ENCODE assay signal across 10 cellular contexts in genomic region chr18:61992285-61992684, GRCh38.
DNase-seq lines count a peak whose midpoint lies in the region; ATAC-seq, FAIRE-seq and TF ChIP-seq lines count a peak whose summit lies in the region.
"Had no signal": no experiment of that assay in that cellular context is flagged by ENCODE, and none has a peak within 500 bp of the region (broad histone marks: within the 10 kb centered on the region; RNA-seq: fewer than 3 reads in every experiment).

No MANE protein-coding gene starts in this region.

- H3K4me3 Mint-ChIP-seq in Calu3 (ENCODE audit: low read depth, unreplicated experiment) (no peak overlapping the region), neural progenitor cell (no peak overlapping the region)

- H3K36me3 Mint-ChIP-seq in Calu3 (ENCODE audit: insufficient read depth, unreplicated experiment) (peaks cover 6% of the 10 kb centered on the region), neural progenitor cell (no peaks in the 10 kb centered on the region)
- H3K36me3 Mint-ChIP-seq: activated naive CD4-positive, alpha-beta T cell treated with anti-CD3 and anti-CD28 coated beads, Interleukin-2, amount 50 U/mL, for 72 hours had no signal

- H3F3A ChIP-seq in neural progenitor cell (ENCODE audit: low read depth) = no peaks in the 10 kb centered on the region

- H3K9me3 ChIP-seq in neutrophil (no peaks in the 10 kb centered on the region), neural progenitor cell (ENCODE audit: low read depth) (no peaks in the 10 kb centered on the region)
- H3K9me3 ChIP-seq: heart right ventricle had no signal

- ATAC-seq in HG02759 (IDR thresholded peaks at IDR 0.05; ENCODE audit: unreplicated experiment) = no peak

- H3K9me3 Mint-ChIP-seq in Calu3 (ENCODE audit: low read depth, unreplicated experiment) (no peaks in the 10 kb centered on the region), neural progenitor cell (peaks cover 6% of the 10 kb centered on the region)
- H3K9me3 Mint-ChIP-seq: activated naive CD4-positive, alpha-beta T cell treated with anti-CD3 and anti-CD28 coated beads, Interleukin-2, amount 50 U/mL, for 72 hours had no signal

- no peak overlapping the region for H2AFZ ChIP-seq in neural progenitor cell (replicated peaks)

- peak overlapping the region; percentile 72 for H3K27ac Mint-ChIP-seq in Calu3 (ENCODE audit: unreplicated experiment)
- H3K27ac Mint-ChIP-seq in neural progenitor cell = no peak overlapping the region

- peaks cover 7% of the 10 kb centered on the region for H3K27me3 ChIP-seq in neutrophil
- no peaks in the 10 kb centered on the region for H3K27me3 ChIP-seq in neural progenitor cell
- H3K27me3 ChIP-seq: heart right ventricle had no signal

- CTCF ChIA-PET in Calu3 (lab: Charles Lee) = no interaction called here

- no peak overlapping the region for H3K4me3 ChIP-seq in epithelial cell of esophagus (ENCODE audit: low read length)
- H3K4me3 ChIP-seq in neutrophil (ENCODE audit: low read depth in 1 of 2, low read length in 1 of 2) = peak overlapping the region in 1 of 2 experiments; percentile 25
- no peak overlapping the region for H3K4me3 ChIP-seq in neural progenitor cell
- H3K4me3 ChIP-seq: heart right ventricle had no signal

- H4K20me1 ChIP-seq in neural progenitor cell (ENCODE audit: low read depth) = no peaks in the 10 kb centered on the region

- FAIRE-seq in RCC 7860 (lab: Jason Lieb, UNC) = peak; percentile 58

- intact Hi-C loops in Calu3 (cut with micrococcal nuclease; ENCODE audit: unreplicated experiment) = no loop called here

- no peak for TF ChIP-seq CTCF in Calu3 (IDR thresholded peaks at IDR 0.05; ENCODE audit: unreplicated experiment)
- no peak for TF ChIP-seq CTCF in epithelial cell of esophagus (IDR thresholded peaks at IDR 0.05; ENCODE audit: insufficient read depth, low read depth, low read length, missing control alignments)
- no peak for TF ChIP-seq CTCF in neutrophil (IDR thresholded peaks at IDR 0.05)
- TF ChIP-seq CTCF in neural progenitor cell (IDR thresholded peaks at IDR 0.05) = no peak

- H3K9ac ChIP-seq in neural progenitor cell = no peak overlapping the region

- H3K27ac ChIP-seq in neutrophil (peak overlapping the region; percentile 74), neural progenitor cell (no peak overlapping the region)

- no peak overlapping the region for H3K4me2 ChIP-seq in neural progenitor cell

- H3K4me1 ChIP-seq in neutrophil (ENCODE audit: control insufficient read depth in 1 of 2, insufficient read depth in 1 of 2, low read depth in 1 of 2, low read length in 1 of 2) (peaks cover 15 to 39% of the 10 kb centered on the region in 2 experiments), neural progenitor cell (no peaks in the 10 kb centered on the region)

- H3K4me1 Mint-ChIP-seq in Calu3 (ENCODE audit: low read depth, unreplicated experiment) (peaks cover 19% of the 10 kb centered on the region), neural progenitor cell (peaks cover 17% of the 10 kb centered on the region)

- H3K79me2 ChIP-seq in neural progenitor cell (ENCODE audit: low read depth) = no peaks in the 10 kb centered on the region

- no TSS peak for BruUV-seq in Calu3 (replicated peaks; lab: Mats Ljungman, UMichigan)

- H3K27me3 Mint-ChIP-seq in Calu3 (ENCODE audit: unreplicated experiment) (no peaks in the 10 kb centered on the region), neural progenitor cell (ENCODE audit: insufficient read depth, low read depth) (no peaks in the 10 kb centered on the region)

- no peaks in the 10 kb centered on the region for H3K36me3 ChIP-seq in neutrophil
- H3K36me3 ChIP-seq in neural progenitor cell = no peaks in the 10 kb centered on the region
- H3K36me3 ChIP-seq: heart right ventricle had no signal

- DNase-seq in Calu3 = peak; percentile 6
- DNase-seq in RCC 7860 (ENCODE audit: low spot score) = peak; percentile 72
- DNase-seq in epithelial cell of esophagus (ENCODE audit: low read depth) = peak; percentile 75
- DNase-seq in SK-N-DZ (ENCODE audit: low spot score) = no peak
- no peak for DNase-seq in neural progenitor cell (ENCODE audit: low spot score)
- DNase-seq in putamen (ENCODE audit: low spot score) = no peak
- DNase-seq: heart right ventricle had no signal

Comparison
In these comparisons a context has a peak if more than half of its experiments do, and no peak if none do; other contexts are left out.
1. DNase-seq: peak in Calu3 (single experiment), RCC 7860 (single experiment) and epithelial cell of esophagus (single experiment); none in SK-N-DZ (single experiment), neural progenitor cell (single experiment) and putamen (single experiment).